8 cellular contexts compared by ENCODE assay signal in the genomic region with DNA sequence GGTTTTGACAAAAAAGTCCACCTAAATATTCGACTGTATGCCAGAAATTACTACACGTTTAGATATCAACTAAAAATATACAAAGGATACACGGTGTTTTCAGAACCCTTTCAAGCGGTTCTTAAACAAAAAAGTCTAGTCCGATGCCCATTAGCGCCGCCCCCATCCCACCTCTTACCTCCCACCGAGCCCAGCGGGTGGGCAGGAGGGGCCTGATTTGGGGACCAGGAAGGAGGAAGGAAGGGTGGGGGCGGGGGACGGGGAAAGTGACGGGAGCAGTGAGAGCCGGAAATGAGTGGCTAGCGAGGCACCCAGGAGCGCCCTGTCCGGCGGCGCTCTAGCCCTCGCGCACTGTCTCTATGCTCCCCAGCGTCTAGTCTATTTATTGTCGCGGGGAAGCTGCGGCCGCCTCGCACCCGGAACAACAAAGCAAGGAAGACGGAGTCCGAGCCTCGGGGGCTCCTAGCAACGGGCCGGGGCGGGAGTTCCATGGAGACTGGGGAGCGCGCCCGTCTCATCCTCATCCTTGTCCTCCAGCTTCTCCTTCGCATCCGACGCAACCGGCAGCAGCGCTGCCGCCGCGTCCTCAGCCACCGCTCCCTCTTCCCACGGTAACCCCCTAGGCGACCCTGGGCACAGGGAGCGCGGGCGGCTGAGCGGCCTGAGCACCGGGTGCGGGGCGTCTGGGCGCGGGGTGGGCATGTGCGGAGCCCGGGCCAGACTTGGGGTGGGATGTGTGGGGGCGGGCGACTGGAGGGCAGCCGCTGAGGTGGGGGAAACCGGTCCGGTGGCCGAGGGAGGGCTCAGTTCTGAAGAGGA. TPM values are rescaled to one million over a fixed set of nuclear protein-coding genes. Genes with fewer than 3 reads are reported as not detected.
DNase-seq lines count a peak whose midpoint lies in the region; ATAC-seq, FAIRE-seq and TF ChIP-seq lines count a peak whose summit lies in the region.

A gene (plus strand): TSS at position 410 of the 819 bp plus-strand sequence. CDS start 26,902 bp downstream, outside the sequence.

- H2AFZ ChIP-seq in trophoblast cell (ENCODE audit: insufficient read depth, low read length, poor library complexity): peak within 1 kb of the TSS; percentile 90

- peak within 1 kb of the TSS; percentile 60 for H3K4ac ChIP-seq in trophoblast cell (ENCODE audit: low read depth, low read length)

- FAIRE-seq in GM12892 (lab: Jason Lieb, UNC): peak; percentile 82

- H3K18ac ChIP-seq in trophoblast cell (ENCODE audit: low read length): peak within 1 kb of the TSS; percentile 85

- H2AK5ac ChIP-seq in trophoblast cell (ENCODE audit: low read length): peak within 1 kb of the TSS; percentile 18

- whole genome bisulfite sequencing in trophoblast cell (ENCODE audit: extremely low coverage, insufficient coverage, insufficient read length): no CpG with 5 or more reads among the region's 64 CpGs
- 0 to 4% methylated on average over 4 to 63 of the region's 64 CpGs for WGBS in transverse colon (ENCODE audit: low coverage in 1 of 2), 2 donors

- peak within 1 kb of the TSS; percentile 95 for H4K91ac ChIP-seq in trophoblast cell (ENCODE audit: low read depth, low read length)

- peak within 1 kb of the TSS; percentile 92 for H3K9ac ChIP-seq in adipocyte (ENCODE audit: low read length)
- H3K9ac ChIP-seq in trophoblast cell (ENCODE audit: low read length): peak within 1 kb of the TSS; percentile 53

- peak; percentile 91 for TF ChIP-seq POLR2A in GM12892 (IDR thresholded peaks at IDR 0.05; ENCODE audit: low read depth, low read length)
- peak; percentile 76 for TF ChIP-seq POLR2A in transverse colon (IDR thresholded peaks at IDR 0.05)

- H3K79me2 ChIP-seq in trophoblast cell (ENCODE audit: control insufficient read depth, insufficient read depth, low read length, poor library complexity): peaks cover 8% of the 10 kb centered on the region

- H3K14ac ChIP-seq in trophoblast cell (ENCODE audit: low read length): peak within 1 kb of the TSS; percentile 87

- H3K27ac ChIP-seq in trophoblast cell (ENCODE audit: low read depth, low read length) (no peak within 1 kb of the TSS), transverse colon (peak within 1 kb of the TSS; percentile 92 to 95 (median 94))

- TF ChIP-seq CTCF in transverse colon (IDR thresholded peaks at IDR 0.05): no peak

- peak within 1 kb of the TSS; percentile 10 for H2BK5ac ChIP-seq in trophoblast cell (ENCODE audit: low read depth, low read length, poor library complexity)

- peak; percentile 93 for ATAC-seq in HG02798 (IDR thresholded peaks at IDR 0.05; ENCODE audit: poor library complexity, unreplicated experiment)

- H3K36me3 ChIP-seq in adipocyte (ENCODE audit: control insufficient read depth, insufficient read depth, low read length, severe bottlenecking): no peaks in the 10 kb centered on the region
- no peaks in the 10 kb centered on the region for H3K36me3 ChIP-seq in trophoblast cell (ENCODE audit: control insufficient read depth in 1 of 2, insufficient read depth in 2 of 2, low read length in 2 of 2)
- H3K36me3 ChIP-seq in transverse colon: no peaks in the 10 kb centered on the region

- DNase-seq in GM12892 (ENCODE audit: insufficient read length) (peak; percentile 78), NCI-H1417 treated with DMSO at 0.1 percent for 48 hours (lab: John Stamatoyannopoulos, UW) (peak; percentile 84), T follicular helper cell (ENCODE audit: low read depth) (peak; percentile 80), adipocyte (ENCODE audit: low read depth) (peak; percentile 99), cardiac septum (ENCODE audit: low spot score) (peak; percentile 98), trophoblast cell (peak; percentile 87 to 90), transverse colon (peak; percentile 95)

- in situ Hi-C loops in transverse colon (cut with MboI; ENCODE audit: low pct_ligation_motif_present in 1 of 4, low pct_unique_long_range_greater_than_20kb in 1 of 4, low sequenced_read_pairs in 3 of 4): no loop called here

- peak within 1 kb of the TSS; percentile 91 for H4K8ac ChIP-seq in trophoblast cell (ENCODE audit: low read depth, low read length)

- H4K12ac ChIP-seq in trophoblast cell (ENCODE audit: low read depth, low read length): peak within 1 kb of the TSS; percentile 86

- H2BK12ac ChIP-seq in trophoblast cell (ENCODE audit: low read length): no peak within 1 kb of the TSS

- no peaks in the 10 kb centered on the region for H3K9me3 ChIP-seq in adipocyte (ENCODE audit: control insufficient read depth, low read length)
- H3K9me3 ChIP-seq in trophoblast cell (ENCODE audit: insufficient read depth, low read depth, low read length): no peaks in the 10 kb centered on the region
- no peaks in the 10 kb centered on the region for H3K9me3 ChIP-seq in transverse colon

- H3K4me1 ChIP-seq in adipocyte (ENCODE audit: control insufficient read depth, insufficient read depth, low read length) (peaks cover 27% of the 10 kb centered on the region), trophoblast cell (ENCODE audit: control insufficient read depth in 1 of 2, insufficient read depth in 2 of 2, low read length in 2 of 2) (peaks cover 2 to 3% of the 10 kb centered on the region in 2 experiments), transverse colon (peaks cover 12 to 28% (median 17%) of the 10 kb centered on the region in 4 donors)

- H3K79me1 ChIP-seq in trophoblast cell (ENCODE audit: low read length): peaks cover 6% of the 10 kb centered on the region

- TF ChIP-seq EP300 in transverse colon (IDR thresholded peaks at IDR 0.05; ENCODE audit: low read depth): no peak

- peak within 1 kb of the TSS; percentile 85 for H3K4me2 ChIP-seq in trophoblast cell (ENCODE audit: low read length)

- peak within 1 kb of the TSS; percentile 70 for H2BK120ac ChIP-seq in trophoblast cell (ENCODE audit: insufficient read depth, low read length, poor library complexity)

- intact Hi-C loops in cardiac septum (cut with DNase I) (loop anchor here (1.0 kb wide), 1 partner anchor 20 kb away; no protein-coding TSS in a partner anchor), transverse colon (cut with DNase I; ENCODE audit: low total_unique reads) (loop anchor here (10.0 kb wide), 1 partner anchor 1148 kb away; no protein-coding TSS in a partner anchor)

- H3K4me3 ChIP-seq in adipocyte (ENCODE audit: low read length) (peak within 1 kb of the TSS; percentile 96), trophoblast cell (ENCODE audit: low read depth, low read length) (peak within 1 kb of the TSS; percentile 99), transverse colon (peak within 1 kb of the TSS; percentile 67 to 99 (median 90))

- no peak within 1 kb of the TSS for H3K23ac ChIP-seq in trophoblast cell (ENCODE audit: low read length)

- H3K27me3 ChIP-seq in adipocyte (replicated peaks; ENCODE audit: control insufficient read depth, insufficient read depth, low read length): no peaks in the 10 kb centered on the region
- no peaks in the 10 kb centered on the region for H3K27me3 ChIP-seq in trophoblast cell (ENCODE audit: insufficient read depth, low read length)
- H3K27me3 ChIP-seq in transverse colon: no peaks in the 10 kb centered on the region

RNA-seq across cellular contexts. Expression of the gene that starts here (rescaled TPM):
- 33.0 TPM for polyA plus RNA-seq in GM12892 (2012; ENCODE audit: missing spikeins)
- total RNA-seq in cardiac septum (12.2 TPM), transverse colon (1 to 10 TPM in 3 of 4 donors, not detected in 1; 4.8 to 10.0 (median 4.9) TPM)
- polyA plus RNA-seq in trophoblast cell (2013): 132 and 134 TPM in 2 replicates
